10 cellular contexts compared by ENCODE assay signal in genomic region chr17:75679706-75680201, GRCh38. TPM values are rescaled to one million over a fixed set of nuclear protein-coding genes. Genes with fewer than 3 reads are reported as not detected.
DNase-seq lines count a peak whose midpoint lies in the region; ATAC-seq and TF ChIP-seq lines count a peak whose summit lies in the region.
"Had no signal": no experiment of that assay in that cellular context is flagged by ENCODE, and none has a peak within 500 bp of the region (broad histone marks: within the 10 kb centered on the region; RNA-seq: fewer than 3 reads in every experiment).

No MANE protein-coding gene starts in this region.

- peak overlapping the region; percentile 100 for H3K27ac ChIP-seq in RWPE2 (ENCODE audit: poor library complexity, severe bottlenecking)
- H3K27ac ChIP-seq in psoas muscle: peak overlapping the region; percentile 23

- no peak overlapping the region for H3K4me3 Mint-ChIP-seq in activated CD8-positive, alpha-beta T cell treated with anti-CD3 and anti-CD28 coated beads, Interleukin-2, amount 10 ng/mL, durations not matched to agents 7 days and 5 days
- H3K4me3 Mint-ChIP-seq: activated naive CD4-positive, alpha-beta T cell treated with anti-CD3 and anti-CD28 coated beads, Interleukin-2, amount 50 U/mL, for 24 hours had no signal

- H3K36me3 Mint-ChIP-seq in activated CD8-positive, alpha-beta T cell treated with anti-CD3 and anti-CD28 coated beads, Interleukin-2, amount 10 ng/mL, durations not matched to agents 7 days and 5 days (ENCODE audit: low read depth): peaks cover 23% of the 10 kb centered on the region

- H3K27ac Mint-ChIP-seq in activated CD8-positive, alpha-beta T cell treated with anti-CD3 and anti-CD28 coated beads, Interleukin-2, amount 10 ng/mL, durations not matched to agents 7 days and 5 days: no peak overlapping the region
- H3K27ac Mint-ChIP-seq: activated naive CD4-positive, alpha-beta T cell treated with anti-CD3 and anti-CD28 coated beads, Interleukin-2, amount 50 U/mL, for 24 hours had no signal

- H3K27me3 ChIP-seq in RWPE2 (ENCODE audit: insufficient read depth, poor library complexity, severe bottlenecking) (no peaks in the 10 kb centered on the region), psoas muscle (ENCODE audit: insufficient read depth in 3 of 3, low read length in 2 of 3) (no peaks in the 10 kb centered on the region)

- H3K9me3 Mint-ChIP-seq in activated CD8-positive, alpha-beta T cell treated with anti-CD3 and anti-CD28 coated beads, Interleukin-2, amount 10 ng/mL, durations not matched to agents 7 days and 5 days (ENCODE audit: insufficient read depth): no peaks in the 10 kb centered on the region
- H3K9me3 Mint-ChIP-seq: activated naive CD4-positive, alpha-beta T cell treated with anti-CD3 and anti-CD28 coated beads, Interleukin-2, amount 50 U/mL, for 24 hours had no signal

- intact Hi-C loops in psoas muscle (cut with DNase I): loop anchor here in 1 of 2 donors (5.0 kb wide), 1 partner anchor 47 kb away; the partner anchor contains the start of gene SMIM5

- no peaks in the 10 kb centered on the region for H3K27me3 Mint-ChIP-seq in activated CD8-positive, alpha-beta T cell treated with anti-CD3 and anti-CD28 coated beads, Interleukin-2, amount 10 ng/mL, durations not matched to agents 7 days and 5 days (ENCODE audit: low read depth)
- H3K27me3 Mint-ChIP-seq: activated naive CD4-positive, alpha-beta T cell treated with anti-CD3 and anti-CD28 coated beads, Interleukin-2, amount 50 U/mL, for 24 hours had no signal

- ATAC-seq in RWPE2 (ENCODE audit: low read depth) (peak; percentile 62), psoas muscle (peak in 2 of 4 donors; percentile 55 to 60), GM21423 (IDR thresholded peaks at IDR 0.05; ENCODE audit: unreplicated experiment) (no peak), GM21529 (IDR thresholded peaks at IDR 0.05; ENCODE audit: unreplicated experiment) (no peak)
- ATAC-seq in activated CD8-positive, alpha-beta T cell treated with anti-CD3 and anti-CD28 coated beads, Interleukin-2, amount 10 ng/mL, durations not matched to agents 7 days and 5 days: no peak

- CTCF ChIA-PET in activated CD8-positive, alpha-beta T cell treated with anti-CD3 and anti-CD28 coated beads, Interleukin-2, amount 10 ng/mL, durations not matched to agents 7 days and 5 days (lab: Charles Lee): interaction anchor here (0.6 to 3.5 kb wide), 5 partner anchors 10 to 415 kb away, joined by 3 to 30 read pairs (median 5); partner anchors contain the start of gene SMIM5

- DNase-seq in Daoy (ENCODE audit: low read depth) (peak; percentile 74), RWPE2 (ENCODE audit: low spot score) (no peak), globus pallidus (ENCODE audit: low spot score) (peak; percentile 62), psoas muscle (no peak), germinal center (ENCODE audit: low spot score) (no peak)
- no peak for DNase-seq in activated CD8-positive, alpha-beta T cell treated with anti-CD3 and anti-CD28 coated beads, Interleukin-2, amount 10 ng/mL, durations not matched to agents 7 days and 5 days
- DNase-seq: stimulated activated CD4-positive, alpha-beta T cell treated with anti-CD3 and anti-CD28 coated beads, Interleukin-2, amount 100 ng/mL, for 24 hours had no signal

- POLR2A ChIA-PET in activated CD8-positive, alpha-beta T cell treated with anti-CD3 and anti-CD28 coated beads, Interleukin-2, amount 10 ng/mL, durations not matched to agents 7 days and 5 days (lab: Charles Lee): interaction anchor here (0.9 to 1.2 kb wide), 2 partner anchors 12 to 14 kb away, joined by 3 to 4 read pairs; no protein-coding TSS in a partner anchor

- TF ChIP-seq CTCF in RWPE2 (IDR thresholded peaks at IDR 0.05; ENCODE audit: poor library complexity, severe bottlenecking) (peak; percentile 72), psoas muscle (IDR thresholded peaks at IDR 0.05) (peak; percentile 21)

- H3K4me3 ChIP-seq in RWPE2 (ENCODE audit: severe bottlenecking): no peak overlapping the region
- H3K4me3 ChIP-seq in psoas muscle: no peak overlapping the region

- H3K36me3 ChIP-seq in RWPE2 (ENCODE audit: low read depth) (peaks cover 61% of the 10 kb centered on the region), psoas muscle (ENCODE audit: insufficient read depth in 1 of 2, low read depth in 1 of 2) (peaks cover 2 to 5% of the 10 kb centered on the region in 2 donors)

- 67 to 74% (median 68%) methylated on average over 11 of the region's 11 CpGs for WGBS in psoas muscle, 3 donors

- no peaks in the 10 kb centered on the region for H3K9me3 ChIP-seq in RWPE2 (ENCODE audit: severe bottlenecking)
- no peaks in the 10 kb centered on the region for H3K9me3 ChIP-seq in psoas muscle

- peaks cover 8% of the 10 kb centered on the region for H3K4me1 Mint-ChIP-seq in activated CD8-positive, alpha-beta T cell treated with anti-CD3 and anti-CD28 coated beads, Interleukin-2, amount 10 ng/mL, durations not matched to agents 7 days and 5 days (ENCODE audit: low read depth)

- H3K4me1 ChIP-seq in RWPE2 (ENCODE audit: insufficient read depth, poor library complexity, severe bottlenecking): peaks cover 64% of the 10 kb centered on the region
- H3K4me1 ChIP-seq in psoas muscle: peaks cover 33% of the 10 kb centered on the region

RNA-seq across cellular contexts. Expression of gene SAP30BP, which starts 12.6 kb away (rescaled TPM):
- 98.3 and 118 TPM in 2 replicates for total RNA-seq in Daoy (2014; rRNA removed; shearing (Covaris generic))
- 10 to 100 TPM; 40.9 to 68.5 (median 46.7) TPM for total RNA-seq in psoas muscle
- 100 to 1,000 TPM in 1 of 3 donors, 10 to 100 TPM in 2; 71.9 to 123 (median 79.4) TPM for polyA plus RNA-seq in psoas muscle
- 10 to 100 TPM; 88.7 to 93.7 TPM for total RNA-seq in activated CD8-positive, alpha-beta T cell treated with anti-CD3 and anti-CD28 coated beads, Interleukin-2, amount 10 ng/mL, durations not matched to agents 7 days and 5 days

RNA-seq across cellular contexts. Expression of gene RECQL5, which starts 12.8 kb away (rescaled TPM):
- 17.7 and 18.2 TPM in 2 replicates for total RNA-seq in Daoy (2014; rRNA removed; shearing (Covaris generic))
- 10 to 100 TPM in 2 of 4 donors, 1 to 10 TPM in 2; 6.8 to 15.5 (median 9.6) TPM for total RNA-seq in psoas muscle
- 10 to 100 TPM in 1 of 3 donors, 1 to 10 TPM in 2; 5.7 to 16.0 (median 7.8) TPM for polyA plus RNA-seq in psoas muscle
- total RNA-seq in activated CD8-positive, alpha-beta T cell treated with anti-CD3 and anti-CD28 coated beads, Interleukin-2, amount 10 ng/mL, durations not matched to agents 7 days and 5 days: 10 to 100 TPM; 37.6 to 43.9 TPM

RNA-seq across cellular contexts. Expression of gene ITGB4, which starts 41.5 kb away (rescaled TPM):
- total RNA-seq in Daoy (2014; rRNA removed; shearing (Covaris generic)): 3.6 and 3.9 TPM in 2 replicates
- total RNA-seq in psoas muscle: 1 to 10 TPM; 1.3 to 5.7 (median 3.9) TPM
- 1 to 10 TPM; 1.5 to 2.1 (median 1.6) TPM for polyA plus RNA-seq in psoas muscle
- total RNA-seq in activated CD8-positive, alpha-beta T cell treated with anti-CD3 and anti-CD28 coated beads, Interleukin-2, amount 10 ng/mL, durations not matched to agents 7 days and 5 days: 1 to 10 TPM in 1 of 2 experiments, under 1 TPM in 1; 0.89 to 2.0 TPM

RNA-seq across cellular contexts. Expression of gene SMIM5, which starts 46.5 kb away (rescaled TPM):
- total RNA-seq in Daoy (2014; rRNA removed; shearing (Covaris generic)): not detected in 2 replicates
- under 1 TPM in 3 of 4 donors, not detected in 1; 0.11 to 0.28 (median 0.17) TPM for total RNA-seq in psoas muscle
- under 1 TPM; 0.17 to 0.92 (median 0.21) TPM for polyA plus RNA-seq in psoas muscle
- total RNA-seq in activated CD8-positive, alpha-beta T cell treated with anti-CD3 and anti-CD28 coated beads, Interleukin-2, amount 10 ng/mL, durations not matched to agents 7 days and 5 days: under 1 TPM in 1 of 2 experiments, not detected in 1; 0.31 TPM

Comparison
In these comparisons a context has a peak if more than half of its experiments do, and no peak if none do; other contexts are left out.
1. DNase-seq: peak in Daoy (single experiment) and globus pallidus (single experiment); none in RWPE2 (single experiment), psoas muscle (0 of 2), germinal center (single experiment) and activated CD8-positive, alpha-beta T cell treated with anti-CD3 and anti-CD28 coated beads, Interleukin-2, amount 10 ng/mL, durations not matched to agents 7 days and 5 days (single experiment).